Comparison of ENCODE assay signal across 2 cellular contexts in the genomic region with DNA sequence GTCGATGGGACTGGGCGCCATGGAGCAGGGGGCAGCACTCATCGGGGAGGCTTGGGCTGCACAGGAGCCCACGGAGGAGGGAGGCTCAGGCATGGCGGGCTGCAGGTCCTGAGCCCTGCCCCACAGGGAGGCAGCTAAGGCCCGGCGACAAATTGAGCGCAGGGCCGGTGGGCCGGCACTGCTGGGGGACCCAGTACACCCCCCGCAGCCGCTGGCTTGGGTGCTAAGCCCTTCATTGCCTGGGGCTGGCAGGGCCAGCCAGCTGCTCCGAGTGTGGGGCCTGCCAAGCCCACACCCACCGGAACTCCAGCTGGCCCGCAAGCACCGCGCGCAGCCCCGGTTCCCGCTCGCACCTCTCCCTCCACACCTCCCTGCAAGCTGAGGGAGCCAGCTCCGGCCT. TPM values are rescaled to one million over a fixed set of nuclear protein-coding genes. Genes with fewer than 3 reads are reported as not detected.
"Had no signal": no experiment of that assay in that cellular context is flagged by ENCODE, and none has a peak within 500 bp of the region (broad histone marks: within the 10 kb centered on the region; RNA-seq: fewer than 3 reads in every experiment).

No MANE protein-coding gene starts in this region.

RNA-seq across cellular contexts. Expression of a gene that starts 17.9 kb away (rescaled TPM):
- total RNA-seq: G401, GM12878 had no signal
- polyA plus RNA-seq: GM12878 had no signal
